16 cellular contexts compared by ENCODE assay signal in the genomic region with DNA sequence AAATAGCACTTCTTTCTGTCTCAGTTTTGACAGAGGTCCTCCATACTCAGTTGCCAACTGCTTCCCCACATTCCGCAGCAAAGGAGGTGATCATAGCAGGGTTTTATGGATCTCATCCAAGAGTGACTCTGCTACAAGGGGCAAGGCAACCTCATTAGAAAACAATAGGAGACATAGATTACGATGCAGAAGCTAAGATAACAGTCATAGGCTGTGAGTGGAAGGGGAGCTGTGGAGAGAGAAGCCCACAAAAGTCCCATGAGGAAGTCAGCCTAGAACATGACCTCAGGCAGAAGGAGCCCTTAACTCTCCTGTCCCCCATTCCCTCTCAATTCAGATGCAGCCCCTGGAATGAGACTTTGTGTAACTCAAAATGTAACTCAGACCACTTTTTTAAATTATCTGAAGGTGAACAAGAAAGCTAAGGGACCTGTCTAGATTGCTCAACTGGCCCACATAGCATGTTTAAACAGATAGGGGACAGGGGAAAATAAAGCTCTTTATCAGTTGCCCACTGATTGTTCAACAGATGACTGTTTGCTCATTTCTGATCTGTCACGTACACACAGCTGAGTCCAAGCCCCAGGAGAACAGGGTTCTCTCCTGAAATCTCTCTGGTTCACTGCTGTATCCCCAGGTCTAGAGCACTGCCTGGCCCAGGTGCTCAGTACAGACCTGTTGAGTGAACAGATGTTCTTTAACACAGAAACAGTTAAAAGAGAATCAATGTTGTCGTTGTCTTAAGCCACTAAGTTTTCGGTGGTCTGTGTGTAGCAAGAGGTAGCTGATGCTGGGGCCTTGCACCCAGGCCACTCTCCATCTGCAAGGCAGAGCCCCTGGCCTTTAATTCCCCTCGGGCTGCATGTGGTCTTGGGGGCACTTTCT. TPM values are rescaled to one million over a fixed set of nuclear protein-coding genes. Genes with fewer than 3 reads are reported as not detected.
DNase-seq lines count a peak whose midpoint lies in the region; ATAC-seq and TF ChIP-seq lines count a peak whose summit lies in the region.
"Had no signal": no experiment of that assay in that cellular context is flagged by ENCODE, and none has a peak within 500 bp of the region (broad histone marks: within the 10 kb centered on the region; RNA-seq: fewer than 3 reads in every experiment).

No MANE protein-coding gene starts in this region.

- peaks cover 16% of the 10 kb centered on the region for H4K20me1 ChIP-seq in SK-N-SH (ENCODE audit: insufficient read depth)

- POLR2A ChIA-PET in SK-N-SH (lab: Yijun Ruan, JAX), result no interaction called here

- TF ChIP-seq EP300 in SK-N-SH (IDR thresholded peaks at IDR 0.05; ENCODE audit: borderline replicate concordance in 1 of 2, low read depth in 1 of 2, low read length in 1 of 2), result no peak

- H3K27me3 ChIP-seq in SK-N-SH (ENCODE audit: insufficient read depth), result no peaks in the 10 kb centered on the region
- H3K27me3 ChIP-seq in parathyroid adenoma (ENCODE audit: control insufficient read depth, insufficient read depth, low read length), result no peaks in the 10 kb centered on the region

- peak overlapping the region; percentile 9 for H3K27ac Mint-ChIP-seq in endothelial cell (ENCODE audit: unreplicated experiment)

- H3K9ac ChIP-seq in SK-N-SH, result no peak overlapping the region
- no peak overlapping the region for H3K9ac ChIP-seq in parathyroid adenoma

- H3K9me3 Mint-ChIP-seq in endothelial cell (ENCODE audit: unreplicated experiment), result no peaks in the 10 kb centered on the region

- WGBS in SK-N-SH (ENCODE audit: low lambda C conversion rate), result 69% methylated on average over 5 of the region's 6 CpGs

- intact Hi-C loops in head of caudate nucleus (cut with DNase I), result loop anchor here (10.0 kb wide), 1 partner anchor 57 kb away; a partner anchor contains a TSS

- H3K9me2 ChIP-seq in SK-N-SH, result no peaks in the 10 kb centered on the region

- H3K4me3 ChIP-seq in SK-N-SH (ENCODE audit: low read depth in 2 of 2, low read length in 1 of 2), result no peak overlapping the region
- H3K4me3 ChIP-seq in NB4 (ENCODE audit: low read depth, low read length), result no peak overlapping the region
- H3K4me3 ChIP-seq in parathyroid adenoma (ENCODE audit: low read depth, low read length), result no peak overlapping the region

- TF ChIP-seq RAD21 in SK-N-SH (IDR thresholded peaks at IDR 0.05; ENCODE audit: low read length), result no peak

- H2AFZ ChIP-seq in SK-N-SH (ENCODE audit: low read depth) (0 out of 2 replicates have a peak overlapping the region, but pooled peaks have one; percentile 99), parathyroid adenoma (peak overlapping the region; percentile 16)

- H3K27me3 Mint-ChIP-seq in endothelial cell (ENCODE audit: unreplicated experiment), result peaks cover 2% of the 10 kb centered on the region

- H3F3A ChIP-seq in SK-N-SH (replicated peaks; ENCODE audit: insufficient read depth), result peaks cover 8% of the 10 kb centered on the region

- H3K4me3 Mint-ChIP-seq in endothelial cell (ENCODE audit: unreplicated experiment), result no peak overlapping the region

- H3K36me3 ChIP-seq in SK-N-SH (replicated peaks in 1 of 2; ENCODE audit: control insufficient read depth in 1 of 2, insufficient read depth in 2 of 2, low read length in 1 of 2) (peaks cover 0 to 3% of the 10 kb centered on the region in 2 experiments), parathyroid adenoma (ENCODE audit: control insufficient read depth, insufficient read depth, low read length) (no peaks in the 10 kb centered on the region)

- H3K27ac ChIP-seq in SK-N-SH (ENCODE audit: low read depth in 2 of 2, low read length in 1 of 2), result no peak overlapping the region
- H3K27ac ChIP-seq in parathyroid adenoma, result no peak overlapping the region

- CTCF ChIA-PET in SK-N-SH (lab: Yijun Ruan, JAX), result interaction anchor here (0.6 to 1.1 kb wide), 2 partner anchors 42 to 492 kb away, joined by 4 read pairs; no protein-coding TSS in a partner anchor

- TF ChIP-seq POLR2A in NB4 (IDR thresholded peaks at IDR 0.05; ENCODE audit: extremely low read depth, insufficient read length), result no peak

- H3K4me2 ChIP-seq in SK-N-SH (no peak overlapping the region), parathyroid adenoma (ENCODE audit: low read length) (no peak overlapping the region)

- TF ChIP-seq CTCF in SK-N-SH (IDR thresholded peaks at IDR 0.05), result no peak
- no peak for TF ChIP-seq CTCF in NB4 (IDR thresholded peaks at IDR 0.05; ENCODE audit: low read depth, low read length)
- TF ChIP-seq CTCF in endothelial cell (IDR thresholded peaks at IDR 0.05; ENCODE audit: unreplicated experiment), result no peak
- no peak for TF ChIP-seq CTCF in parathyroid adenoma (IDR thresholded peaks at IDR 0.05)

- H3K4me1 ChIP-seq in SK-N-SH (ENCODE audit: control insufficient read depth in 1 of 2, insufficient read depth in 2 of 2, low read depth in 1 of 2, low read length in 1 of 2), result peaks cover 5 to 18% of the 10 kb centered on the region in 2 experiments; a peak in 3 of 4 replicates
- peaks cover 15% of the 10 kb centered on the region for H3K4me1 ChIP-seq in parathyroid adenoma

- ATAC-seq in SK-N-SH treated with all-trans-retinoic acid at 6 μM for 48 hours, result no peak
- no peak for ATAC-seq in GM18511 (IDR thresholded peaks at IDR 0.05; ENCODE audit: unreplicated experiment)
- ATAC-seq: psoas muscle, Right ventricle myocardium inferior had no signal

- DNase-seq in SK-N-SH (no peak), NB4 (ENCODE audit: low read depth) (peak; percentile 63), endothelial cell (ENCODE audit: low spot score) (no peak), head of caudate nucleus (no peak), G401 (ENCODE audit: low spot score) (no peak)
- DNase-seq: activated CD4-positive, CD25-positive, alpha-beta regulatory T cell; cortex of kidney; psoas muscle had no signal

- peaks cover 33% of the 10 kb centered on the region for H3K79me2 ChIP-seq in SK-N-SH (ENCODE audit: insufficient read depth)
- peaks cover 27% of the 10 kb centered on the region for H3K79me2 ChIP-seq in parathyroid adenoma

- H3K9me3 ChIP-seq in SK-N-SH (no peaks in the 10 kb centered on the region), parathyroid adenoma (ENCODE audit: control insufficient read depth, low read length) (no peaks in the 10 kb centered on the region)
- H3K9me3 ChIP-seq: psoas muscle had no signal

- peaks cover 47% of the 10 kb centered on the region for H3K4me1 Mint-ChIP-seq in endothelial cell (ENCODE audit: unreplicated experiment)

- no peaks in the 10 kb centered on the region for H3K36me3 Mint-ChIP-seq in endothelial cell (ENCODE audit: low read depth, unreplicated experiment)

- in situ Hi-C loops in G401 (cut with HindIII; ENCODE audit: low sequenced_read_pairs), result no loop called here

TF ChIP-seq in SK-N-SH, 30 proteins besides CTCF, POLR2A, EP300 and RAD21 (continues in another document):
- no peak for TF ChIP-seq YY1 (IDR thresholded peaks at IDR 0.05; ENCODE audit: low read depth)
- TF ChIP-seq FOSL2 (IDR thresholded peaks at IDR 0.05; ENCODE audit: borderline replicate concordance, low read depth), result no peak
- TF ChIP-seq TCF12 (IDR thresholded peaks at IDR 0.05), result no peak
- TF ChIP-seq MXI1 (IDR thresholded peaks at IDR 0.05; ENCODE audit: low read depth, low read length), result no peak
- TF ChIP-seq, protein P1, sequence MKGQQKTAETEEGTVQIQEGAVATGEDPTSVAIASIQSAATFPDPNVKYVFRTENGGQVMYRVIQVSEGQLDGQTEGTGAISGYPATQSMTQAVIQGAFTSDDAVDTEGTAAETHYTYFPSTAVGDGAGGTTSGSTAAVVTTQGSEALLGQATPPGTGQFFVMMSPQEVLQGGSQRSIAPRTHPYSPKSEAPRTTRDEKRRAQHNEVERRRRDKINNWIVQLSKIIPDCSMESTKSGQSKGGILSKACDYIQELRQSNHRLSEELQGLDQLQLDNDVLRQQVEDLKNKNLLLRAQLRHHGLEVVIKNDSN (IDR thresholded peaks at IDR 0.05; ENCODE audit: borderline replicate concordance, low read depth), result no peak
- TF ChIP-seq GABPA (IDR thresholded peaks at IDR 0.05; ENCODE audit: low read depth), result no peak

TF ChIP-seq in SK-N-SH treated with all-trans-retinoic acid at 6 μM for 48 hours, 23 proteins besides CTCF, POLR2A, EP300 and RAD21 (continues in another document):
- TF ChIP-seq ESRRG (CRISPR knock-in tag; IDR thresholded peaks at IDR 0.05), result no peak
- TF ChIP-seq, protein P2, sequence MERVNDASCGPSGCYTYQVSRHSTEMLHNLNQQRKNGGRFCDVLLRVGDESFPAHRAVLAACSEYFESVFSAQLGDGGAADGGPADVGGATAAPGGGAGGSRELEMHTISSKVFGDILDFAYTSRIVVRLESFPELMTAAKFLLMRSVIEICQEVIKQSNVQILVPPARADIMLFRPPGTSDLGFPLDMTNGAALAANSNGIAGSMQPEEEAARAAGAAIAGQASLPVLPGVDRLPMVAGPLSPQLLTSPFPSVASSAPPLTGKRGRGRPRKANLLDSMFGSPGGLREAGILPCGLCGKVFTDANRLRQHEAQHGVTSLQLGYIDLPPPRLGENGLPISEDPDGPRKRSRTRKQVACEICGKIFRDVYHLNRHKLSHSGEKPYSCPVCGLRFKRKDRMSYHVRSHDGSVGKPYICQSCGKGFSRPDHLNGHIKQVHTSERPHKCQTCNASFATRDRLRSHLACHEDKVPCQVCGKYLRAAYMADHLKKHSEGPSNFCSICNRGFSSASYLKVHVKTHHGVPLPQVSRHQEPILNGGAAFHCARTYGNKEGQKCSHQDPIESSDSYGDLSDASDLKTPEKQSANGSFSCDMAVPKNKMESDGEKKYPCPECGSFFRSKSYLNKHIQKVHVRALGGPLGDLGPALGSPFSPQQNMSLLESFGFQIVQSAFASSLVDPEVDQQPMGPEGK (CRISPR knock-in tag; IDR thresholded peaks at IDR 0.05; ENCODE audit: borderline replicate concordance), result no peak
- TF ChIP-seq GLIS3 (CRISPR knock-in tag; IDR thresholded peaks at IDR 0.05), result no peak
- TF ChIP-seq ZFP30 (CRISPR knock-in tag; IDR thresholded peaks at IDR 0.05), result no peak
- no peak for TF ChIP-seq ZNF70 (CRISPR knock-in tag; IDR thresholded peaks at IDR 0.05)

RNA-seq across cellular contexts. Expression of a gene that starts 1.5 kb away (rescaled TPM):
- polyA plus RNA-seq in SK-N-SH (2012; rRNA removed), result 30.3 and 44.9 TPM in 2 replicates
- polyA plus RNA-seq in SK-N-SH (2012; cell fraction: cytosol; rRNA removed), result 46.0 and 47.0 TPM in 2 replicates
- 16.1 and 30.8 TPM in 2 replicates for polyA plus RNA-seq in SK-N-SH (2012; cell fraction: nucleus; rRNA removed)
- 191 TPM for total RNA-seq in endothelial cell (ENCODE audit: unreplicated experiment)
- 75.4 and 105 TPM in 2 replicates for total RNA-seq in G401 (2014; rRNA removed; shearing (Covaris generic))

RNA-seq across cellular contexts. Expression of a gene that starts 14.2 kb away (rescaled TPM):
- polyA plus RNA-seq in SK-N-SH (2012; rRNA removed), result not detected in 2 replicates
- not detected in 2 replicates for polyA plus RNA-seq in SK-N-SH (2012; cell fraction: cytosol; rRNA removed)
- polyA plus RNA-seq in SK-N-SH (2012; cell fraction: nucleus; rRNA removed), result not detected in 2 replicates
- total RNA-seq in endothelial cell (ENCODE audit: unreplicated experiment), result not detected
- total RNA-seq in G401 (2014; rRNA removed; shearing (Covaris generic)), result not detected in 2 replicates
- total RNA-seq: frontal cortex, M059J, NCI-H460, psoas muscle, Right ventricle myocardium inferior, temporal lobe had no signal
- polyA plus RNA-seq: psoas muscle had no signal

RNA-seq across cellular contexts. Expression of a gene that starts 59.6 kb away (rescaled TPM):
- 87.0 and 96.4 TPM in 2 replicates for polyA plus RNA-seq in SK-N-SH (2012; rRNA removed)
- 111 and 139 TPM in 2 replicates for polyA plus RNA-seq in SK-N-SH (2012; cell fraction: cytosol; rRNA removed)
- 25.1 and 42.9 TPM in 2 replicates for polyA plus RNA-seq in SK-N-SH (2012; cell fraction: nucleus; rRNA removed)
- total RNA-seq in endothelial cell (ENCODE audit: unreplicated experiment), result 57.9 TPM
- 178 and 222 TPM in 2 replicates for total RNA-seq in G401 (2014; rRNA removed; shearing (Covaris generic))
